ENCODE assay signal across 20 cellular contexts in genomic region chr2:128790541-128790944, GRCh38.
"Had no signal": no experiment of that assay in that cellular context is flagged by ENCODE, and none has a peak within 500 bp of the region (broad histone marks: within the 10 kb centered on the region; RNA-seq: fewer than 3 reads in every experiment).

No MANE protein-coding gene starts in this region.

- H3K4me1 Mint-ChIP-seq: central memory CD8-positive, alpha-beta T cell; naive thymus-derived CD4-positive, alpha-beta T cell; stimulated activated memory B cell treated with anti-CD40 and anti-IgM and Interleukin-4, amounts not matched to agents 10 μg/mL and 1 μg/mL and 100 μg/mL, for 72 hours; stimulated activated naive CD8-positive, alpha-beta T cell treated with anti-CD3 and anti-CD28 coated beads, Interleukin-15, amount 100 ng/mL, for 72 hours had no signal

- H3K27me3 ChIP-seq: gastroesophageal sphincter, ovary, testis, uterus had no signal

- H3K4me3 Mint-ChIP-seq: central memory CD8-positive, alpha-beta T cell; dendritic cell treated with granulocyte-macrophage colony-stimulating factor and Interleukin-4, amounts not matched to agents 40 ng/mL and 50 ng/mL, for 4 days; memory B cell; naive thymus-derived CD4-positive, alpha-beta T cell; nephron progenitor cell; stimulated activated memory B cell treated with anti-CD40 and anti-IgM and Interleukin-4, amounts not matched to agents 10 μg/mL and 1 μg/mL and 100 μg/mL, for 72 hours; stimulated activated naive CD8-positive, alpha-beta T cell treated with anti-CD3 and anti-CD28 coated beads, Interleukin-15, amount 100 ng/mL, for 72 hours had no signal

- H3K36me3 ChIP-seq: esophagus squamous epithelium, gastroesophageal sphincter, left ventricle myocardium inferior, lower lobe of right lung, ovary, uterus had no signal

- H3K4me1 ChIP-seq: gastroesophageal sphincter, left ventricle myocardium inferior, lower lobe of right lung, testis, uterus had no signal

- H3K36me3 Mint-ChIP-seq: memory B cell; naive thymus-derived CD4-positive, alpha-beta T cell; stimulated activated memory B cell treated with anti-CD40 and anti-IgM and Interleukin-4, amounts not matched to agents 10 μg/mL and 1 μg/mL and 100 μg/mL, for 72 hours had no signal

- H3K9me3 ChIP-seq: esophagus squamous epithelium, gastroesophageal sphincter, left ventricle myocardium inferior, lower lobe of right lung, ovary, testis, uterus had no signal

- DNase-seq: esophagus squamous epithelium; foreskin fibroblast; glutamatergic neuron; left ventricle myocardium inferior; lower lobe of right lung; naive thymus-derived CD4-positive, alpha-beta T cell; ovary; stimulated activated CD4-positive, alpha-beta T cell treated with anti-CD3 and anti-CD28 coated beads, Interleukin-15, amount 100 ng/mL, for 24 hours; stimulated activated CD4-positive, alpha-beta T cell treated with anti-CD3 and anti-CD28 coated beads, Interleukin-1b, Interleukin-23, amount 100 ng/mL, for 48 hours; stimulated activated CD4-positive, alpha-beta T cell treated with anti-CD3 and anti-CD28 coated beads, Interleukin-4, amount 100 ng/mL, for 24 hours; stimulated activated naive CD8-positive, alpha-beta T cell treated with anti-CD3 and anti-CD28 coated beads, Interleukin-15, amount 100 ng/mL, for 72 hours; testis; trophoblast cell; uterus had no signal

- H3K4me3 ChIP-seq: esophagus squamous epithelium, gastroesophageal sphincter, left ventricle myocardium inferior, lower lobe of right lung, ovary, uterus had no signal

- H3K27ac ChIP-seq: esophagus squamous epithelium, gastroesophageal sphincter, left ventricle myocardium inferior, lower lobe of right lung, ovary, testis, uterus had no signal

- ATAC-seq: gastroesophageal sphincter; lower lobe of right lung; naive thymus-derived CD4-positive, alpha-beta T cell; stimulated activated memory B cell treated with anti-CD40 and anti-IgM and Interleukin-4, amounts not matched to agents 10 μg/mL and 1 μg/mL and 100 μg/mL, for 72 hours; stimulated activated naive CD8-positive, alpha-beta T cell treated with anti-CD3 and anti-CD28 coated beads, Interleukin-15, amount 100 ng/mL, for 72 hours had no signal

- H3K27ac Mint-ChIP-seq: dendritic cell treated with granulocyte-macrophage colony-stimulating factor and Interleukin-4, amounts not matched to agents 40 ng/mL and 50 ng/mL, for 4 days; memory B cell; naive thymus-derived CD4-positive, alpha-beta T cell; stimulated activated memory B cell treated with anti-CD40 and anti-IgM and Interleukin-4, amounts not matched to agents 10 μg/mL and 1 μg/mL and 100 μg/mL, for 72 hours; stimulated activated naive CD8-positive, alpha-beta T cell treated with anti-CD3 and anti-CD28 coated beads, Interleukin-15, amount 100 ng/mL, for 72 hours had no signal

- H3K9me3 Mint-ChIP-seq: nephron progenitor cell had no signal

- H3K27me3 Mint-ChIP-seq: central memory CD8-positive, alpha-beta T cell; dendritic cell treated with granulocyte-macrophage colony-stimulating factor and Interleukin-4, amounts not matched to agents 40 ng/mL and 50 ng/mL, for 4 days; stimulated activated memory B cell treated with anti-CD40 and anti-IgM and Interleukin-4, amounts not matched to agents 10 μg/mL and 1 μg/mL and 100 μg/mL, for 72 hours; stimulated activated naive CD8-positive, alpha-beta T cell treated with anti-CD3 and anti-CD28 coated beads, Interleukin-15, amount 100 ng/mL, for 72 hours had no signal
